ENCODE assay signal across 22 cellular contexts in the genomic region with DNA sequence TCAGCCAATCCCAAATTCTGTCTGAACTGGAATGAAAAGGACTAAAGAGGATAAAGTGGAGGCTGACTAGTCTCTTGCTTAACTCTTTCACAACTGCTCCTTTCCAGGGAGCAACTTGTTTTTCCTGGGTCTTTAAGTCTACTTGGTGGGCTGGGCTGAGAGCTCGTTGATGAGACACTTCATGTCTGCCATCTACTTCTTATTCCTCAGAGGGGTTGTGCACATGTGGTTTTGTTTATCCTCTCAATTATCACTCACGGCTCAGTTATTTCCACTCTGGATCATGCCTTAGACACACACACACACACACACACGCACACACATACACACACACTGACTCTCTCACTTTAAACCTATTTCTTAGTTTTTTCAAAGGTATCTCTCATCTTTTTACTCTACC.
"Had no signal": no experiment of that assay in that cellular context is flagged by ENCODE, and none has a peak within 500 bp of the region (broad histone marks: within the 10 kb centered on the region; RNA-seq: fewer than 3 reads in every experiment).

No MANE protein-coding gene starts in this region.

- H3K4me1 ChIP-seq: gastroesophageal sphincter, pancreas, upper lobe of left lung had no signal

- H3K36me3 ChIP-seq: gastroesophageal sphincter, pancreas, thoracic aorta, upper lobe of left lung had no signal

- ATAC-seq: activated T-cell treated with anti-CD3 and anti-CD28 coated beads, Interleukin-2, amount 50 U/mL, for 72 hours; gastroesophageal sphincter; left ventricle myocardium superior; natural killer cell treated with Interleukin-12 subunit alpha and Interleukin-12 subunit beta and Interleukin-15 and Interleukin-18, amount 100 ng/mL, for 72 hours; pancreas; right cardiac atrium had no signal

- H3K27ac ChIP-seq: gastroesophageal sphincter, pancreas, thoracic aorta, upper lobe of left lung had no signal

- H3K27me3 ChIP-seq: gastroesophageal sphincter, pancreas, upper lobe of left lung had no signal

- H3K9me3 ChIP-seq: gastroesophageal sphincter, pancreas, thoracic aorta, upper lobe of left lung had no signal

- H3K4me3 ChIP-seq: gastroesophageal sphincter, pancreas, thoracic aorta, upper lobe of left lung had no signal

- DNase-seq: activated B cell treated with CpG ODN at 0.5 μM for 24 hours; activated CD4-positive, alpha-beta memory T cell treated with anti-CD3 and anti-CD28 coated beads, Interleukin-2, amount 10 ng/mL, durations not matched to agents 7 days and 5 days; activated CD4-positive, alpha-beta T cell treated with anti-CD3 and anti-CD28 coated beads for 4 hours; activated effector memory CD4-positive, alpha-beta T cell treated with Interleukin-2 at 50 U/mL for 16 hours; activated naive CD4-positive, alpha-beta T cell treated with anti-CD3 and anti-CD28 coated beads, Interleukin-2, amount 10 ng/mL, durations not matched to agents 7 days and 5 days; activated T-cell treated with anti-CD3 and anti-CD28 coated beads, Interleukin-2, amount 50 U/mL, for 72 hours; aorta; effector CD4-positive, alpha-beta T cell; erythroblast; head of caudate nucleus; left ventricle myocardium superior; mammary epithelial cell; midbrain; pancreas; right cardiac atrium; stimulated activated CD4-positive, alpha-beta T cell treated with anti-CD3 and anti-CD28 coated beads, Interleukin-4, amount 100 ng/mL, for 24 hours; stimulated activated naive CD4-positive, alpha-beta T cell treated with Interleukin-2 at 50 U/mL for 16 hours; T-helper 9 cell; upper lobe of left lung had no signal
